ENCODE assay signal across 1 cellular context in the genomic region with DNA sequence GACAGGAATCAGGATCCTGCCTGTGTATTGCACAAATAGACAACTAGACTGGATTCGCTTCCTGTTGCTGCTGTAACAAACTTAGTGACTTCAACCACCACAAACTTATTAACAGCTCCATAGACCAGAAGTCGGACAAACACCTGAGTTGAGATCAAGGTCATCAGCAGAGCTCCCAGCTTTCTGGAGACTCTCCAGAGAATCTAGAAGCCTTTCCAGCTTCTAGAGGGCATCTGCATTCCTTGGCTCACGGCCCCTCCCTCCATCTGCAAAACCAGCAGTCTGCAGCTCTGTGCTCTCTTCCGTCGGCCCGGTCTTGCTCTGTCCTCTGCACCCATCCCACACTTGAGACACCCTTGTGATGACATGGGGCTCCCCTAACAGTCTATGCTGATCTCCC.
TF ChIP-seq lines count a peak whose summit lies in the region.

No MANE protein-coding gene starts in this region.

TF ChIP-seq in HepG2, 621 proteins besides CTCF, POLR2A, EP300 and RAD21 (continued from another document):
- TF ChIP-seq, protein P1, sequence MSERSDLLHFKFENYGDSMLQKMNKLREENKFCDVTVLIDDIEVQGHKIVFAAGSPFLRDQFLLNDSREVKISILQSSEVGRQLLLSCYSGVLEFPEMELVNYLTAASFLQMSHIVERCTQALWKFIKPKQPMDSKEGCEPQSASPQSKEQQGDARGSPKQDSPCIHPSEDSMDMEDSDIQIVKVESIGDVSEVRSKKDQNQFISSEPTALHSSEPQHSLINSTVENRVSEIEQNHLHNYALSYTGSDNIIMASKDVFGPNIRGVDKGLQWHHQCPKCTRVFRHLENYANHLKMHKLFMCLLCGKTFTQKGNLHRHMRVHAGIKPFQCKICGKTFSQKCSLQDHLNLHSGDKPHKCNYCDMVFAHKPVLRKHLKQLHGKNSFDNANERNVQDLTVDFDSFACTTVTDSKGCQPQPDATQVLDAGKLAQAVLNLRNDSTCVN (CRISPR knock-in tag; IDR thresholded peaks at IDR 0.05; ENCODE audit: borderline replicate concordance), result peak; percentile 54; the same call in 1 of the 2 replicates
